ENCODE assay signal across 17 cellular contexts in the genomic region with DNA sequence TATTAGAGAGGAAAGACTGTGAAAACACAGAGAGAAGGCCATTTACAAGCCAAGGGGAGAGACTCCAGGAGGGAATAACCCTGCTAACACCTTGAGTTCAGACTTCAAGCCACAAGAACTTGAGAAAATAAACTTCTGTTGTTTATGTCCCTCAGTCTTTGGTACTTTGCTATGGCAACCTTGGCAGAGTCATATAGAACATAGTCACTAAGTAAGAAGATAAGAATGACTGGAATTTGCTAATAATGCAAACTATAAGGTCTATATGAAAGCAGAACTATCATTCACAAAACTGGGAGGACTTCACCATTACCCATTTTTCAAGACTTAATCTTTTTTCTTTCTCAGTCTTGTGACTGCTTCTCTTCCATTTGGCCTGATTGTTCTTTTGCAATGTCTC.
DNase-seq lines count a peak whose midpoint lies in the region; ATAC-seq and TF ChIP-seq lines count a peak whose summit lies in the region.
"Had no signal": no experiment of that assay in that cellular context is flagged by ENCODE, and none has a peak within 500 bp of the region (broad histone marks: within the 10 kb centered on the region; RNA-seq: fewer than 3 reads in every experiment).

No MANE protein-coding gene starts in this region.

- H3K27ac Mint-ChIP-seq in nephron progenitor cell, result peak overlapping the region; percentile 2
- H3K27ac Mint-ChIP-seq: activated CD4-positive, alpha-beta T cell treated with anti-CD3 and anti-CD28 coated beads for 36 hours; GM23338; naive thymus-derived CD8-positive, alpha-beta T cell had no signal

- H3K18ac ChIP-seq in IMR-90 (ENCODE audit: low read depth, low read length), result peak overlapping the region; percentile 7; the same call in 1 of the 2 replicates

- H2AK5ac ChIP-seq in IMR-90 (ENCODE audit: low read depth, low read length), result no peak overlapping the region

- peak overlapping the region; percentile 69; the same call in 1 of the 2 replicates for H4K91ac ChIP-seq in IMR-90 (ENCODE audit: insufficient read depth, low read depth, low read length)

- H3K4me3 Mint-ChIP-seq in nephron progenitor cell, result no peak overlapping the region
- H3K4me3 Mint-ChIP-seq: activated CD4-positive, alpha-beta T cell treated with anti-CD3 and anti-CD28 coated beads for 36 hours; GM23338; naive thymus-derived CD8-positive, alpha-beta T cell had no signal

- 0 out of 4 replicates have a peak overlapping the region, but pooled peaks have one; percentile 1 to 29 for H4K8ac ChIP-seq in IMR-90 (ENCODE audit: low read depth in 2 of 2, low read length in 2 of 2)

- peak overlapping the region; percentile 20 for H2BK20ac ChIP-seq in IMR-90 (ENCODE audit: low read depth, low read length)

- ATAC-seq in IMR-90 (ENCODE audit: low read depth), result peak; percentile 91
- ATAC-seq: activated CD4-positive, alpha-beta T cell treated with anti-CD3 and anti-CD28 coated beads for 36 hours; GM23338; naive thymus-derived CD8-positive, alpha-beta T cell had no signal

- peak overlapping the region; percentile 4; the same call in 1 of the 2 replicates for H3K23ac ChIP-seq in IMR-90 (ENCODE audit: low read depth, low read length)

- intact Hi-C loops in IMR-90 (cut with micrococcal nuclease), result no loop called here

- H3K4me2 ChIP-seq in IMR-90 (ENCODE audit: low read depth, low read length), result no peak overlapping the region
- H3K4me2 ChIP-seq: BLaER1 treated with 17β-estradiol and CSF1 and Interleukin-3, amounts not matched to agents 10 nM and 100 nM; GM23338 had no signal

- in situ Hi-C loops in IMR-90 (cut with MboI; ENCODE audit: low sequenced_read_pairs), result no loop called here

- no peaks in the 10 kb centered on the region for H4K20me1 ChIP-seq in IMR-90 (ENCODE audit: insufficient read depth, low read length)
- H4K20me1 ChIP-seq: BLaER1 treated with 17β-estradiol and CSF1 and Interleukin-3, amounts not matched to agents 10 nM and 100 nM had no signal

- TF ChIP-seq CTCF in BJ (IDR thresholded peaks at IDR 0.05; ENCODE audit: insufficient read depth, low read depth, low read length), result no peak
- TF ChIP-seq CTCF in IMR-90 (conservative IDR thresholded peaks at IDR 0.05; ENCODE audit: low read depth, low read length), result no peak
- TF ChIP-seq CTCF in epithelial cell of esophagus (IDR thresholded peaks at IDR 0.05; ENCODE audit: insufficient read depth, low read depth, low read length, missing control alignments), result no peak
- TF ChIP-seq CTCF in nephron progenitor cell (IDR thresholded peaks at IDR 0.05), result no peak

- no peak overlapping the region for H3K4ac ChIP-seq in IMR-90 (ENCODE audit: low read depth, low read length)

- no peaks in the 10 kb centered on the region for H3K36me3 ChIP-seq in BJ (ENCODE audit: control insufficient read depth, insufficient read depth, low read length)
- no peaks in the 10 kb centered on the region for H3K36me3 ChIP-seq in IMR-90 (ENCODE audit: control insufficient read depth, insufficient read depth, low read length)
- H3K36me3 ChIP-seq: BLaER1 treated with 17β-estradiol and CSF1 and Interleukin-3, amounts not matched to agents 10 nM and 100 nM; colonic mucosa had no signal

- peaks cover 1% of the 10 kb centered on the region; the same call in 1 of the 2 replicates for H3K4me1 ChIP-seq in IMR-90 (ENCODE audit: control insufficient read depth, insufficient read depth, low read length)
- H3K4me1 ChIP-seq: BLaER1 treated with 17β-estradiol and CSF1 and Interleukin-3, amounts not matched to agents 10 nM and 100 nM; colonic mucosa had no signal

- no peak overlapping the region for H3K56ac ChIP-seq in IMR-90 (ENCODE audit: extremely low read depth, insufficient read depth, low read length)

- no peak for TF ChIP-seq RAD21 in IMR-90 (IDR thresholded peaks at IDR 0.05; ENCODE audit: low read length)

- 0 out of 3 replicates have a peak overlapping the region, but pooled peaks have one; percentile 24 for H2BK15ac ChIP-seq in IMR-90 (ENCODE audit: low read depth, low read length)

- peak overlapping the region; percentile 32 for H2BK120ac ChIP-seq in IMR-90 (ENCODE audit: low read depth, low read length)

- H3K9me3 Mint-ChIP-seq in nephron progenitor cell, result peaks cover 13% of the 10 kb centered on the region

- no peaks in the 10 kb centered on the region for H3K9me1 ChIP-seq in IMR-90 (ENCODE audit: insufficient read depth, low read length)

- H2AK9ac ChIP-seq in IMR-90 (replicated peaks; ENCODE audit: low read depth, low read length, poor library complexity), result no peak overlapping the region

- H3K4me3 ChIP-seq in BJ (ENCODE audit: low read depth, low read length), result no peak overlapping the region
- no peak overlapping the region for H3K4me3 ChIP-seq in IMR-90 (ENCODE audit: insufficient read depth, low read depth, low read length)
- H3K4me3 ChIP-seq in epithelial cell of esophagus (ENCODE audit: low read length), result no peak overlapping the region
- H3K4me3 ChIP-seq: BLaER1 treated with 17β-estradiol and CSF1 and Interleukin-3, amounts not matched to agents 10 nM and 100 nM; colonic mucosa; GM23338 had no signal

- H3K27me3 Mint-ChIP-seq in nephron progenitor cell (ENCODE audit: low read depth, poor library complexity), result peaks cover 4% of the 10 kb centered on the region
- H3K27me3 Mint-ChIP-seq: activated CD4-positive, alpha-beta T cell treated with anti-CD3 and anti-CD28 coated beads for 36 hours; naive thymus-derived CD8-positive, alpha-beta T cell had no signal

- POLR2A ChIA-PET in BJ (lab: Charles Lee), result no interaction called here
- POLR2A ChIA-PET in IMR-90 (lab: Charles Lee; ENCODE audit: unreplicated experiment), result no interaction called here

- H3K27ac ChIP-seq in IMR-90 (ENCODE audit: insufficient read depth, low read length), result no peak overlapping the region
- H3K27ac ChIP-seq: BLaER1 treated with 17β-estradiol and CSF1 and Interleukin-3, amounts not matched to agents 10 nM and 100 nM; colonic mucosa had no signal

- no peaks in the 10 kb centered on the region for H3K4me1 Mint-ChIP-seq in nephron progenitor cell
- H3K4me1 Mint-ChIP-seq: activated CD4-positive, alpha-beta T cell treated with anti-CD3 and anti-CD28 coated beads for 36 hours; GM23338; naive thymus-derived CD8-positive, alpha-beta T cell had no signal

- TF ChIP-seq POLR2A in IMR-90 (IDR thresholded peaks at IDR 0.05; ENCODE audit: low read depth, low read length), result no peak

- H4K5ac ChIP-seq in IMR-90 (ENCODE audit: low read depth, low read length), result no peak overlapping the region

- DNase-seq in BJ (ENCODE audit: low read depth), result peak; percentile 44
- DNase-seq in IMR-90, result peak; percentile 91
- peak; percentile 17 for DNase-seq in epithelial cell of esophagus (ENCODE audit: low read depth)
- DNase-seq in nephron progenitor cell, result no peak
- no peak for DNase-seq in activated T-cell treated with anti-CD3 and anti-CD28 coated beads, Interleukin-2, amount 50 U/mL, for 48 hours
- no peak for DNase-seq in activated naive CD4-positive, alpha-beta T cell treated with anti-CD3 and anti-CD28 coated beads, Interleukin-2, amount 50 U/mL, for 16 hours
- DNase-seq in NCI-H1092 treated with DMSO at 0.1 percent for 48 hours (lab: John Stamatoyannopoulos, UW), result no peak
- no peak for DNase-seq in activated gamma-delta T cell treated with Interleukin-2 at 50 U/mL for 16 hours
- DNase-seq: activated CD4-positive, alpha-beta T cell treated with anti-CD3 and anti-CD28 coated beads for 36 hours; colonic mucosa; naive thymus-derived CD8-positive, alpha-beta T cell; NCI-H187; SIG-M5; substantia nigra; T-helper 9 cell had no signal

- dilution Hi-C loops in IMR-90 (cut with HindIII; ENCODE audit: low sequenced_read_pairs, unreplicated experiment), result no loop called here

- H3K36me3 Mint-ChIP-seq in nephron progenitor cell (ENCODE audit: low read depth), result no peaks in the 10 kb centered on the region
- H3K36me3 Mint-ChIP-seq: naive thymus-derived CD8-positive, alpha-beta T cell had no signal

- BruUV-seq in IMR-90 (replicated peaks; lab: Mats Ljungman, UMichigan), result no TSS peak

- peaks cover 3% of the 10 kb centered on the region; the same call in 1 of the 2 replicates for H3K9me3 ChIP-seq in IMR-90 (ENCODE audit: control insufficient read depth, insufficient read depth, low read length)
- H3K9me3 ChIP-seq: colonic mucosa had no signal

- H2AFZ ChIP-seq in IMR-90 (replicated peaks; ENCODE audit: low read length, poor library complexity), result no peak overlapping the region
- H2AFZ ChIP-seq: GM23338 had no signal

- CTCF ChIA-PET in BJ (lab: Yijun Ruan, JAX) (no interaction called here), IMR-90 (lab: Yijun Ruan, JAX) (no interaction called here)

- H3K9ac ChIP-seq in IMR-90 (ENCODE audit: low read depth, low read length), result no peak overlapping the region
- H3K9ac ChIP-seq: BLaER1 treated with 17β-estradiol and CSF1 and Interleukin-3, amounts not matched to agents 10 nM and 100 nM had no signal

- no peaks in the 10 kb centered on the region for H3K79me1 ChIP-seq in IMR-90 (ENCODE audit: low read depth in 1 of 2, low read length in 2 of 2)

- H2BK5ac ChIP-seq in IMR-90 (ENCODE audit: low read depth, low read length, poor library complexity, severe bottlenecking), result peak overlapping the region; percentile 21

- no peaks in the 10 kb centered on the region for H3K27me3 ChIP-seq in BJ (ENCODE audit: control insufficient read depth, insufficient read depth, low read length)
- H3K27me3 ChIP-seq in IMR-90 (ENCODE audit: control insufficient read depth, insufficient read depth, low read length), result no peaks in the 10 kb centered on the region
- H3K27me3 ChIP-seq: BLaER1 treated with 17β-estradiol and CSF1 and Interleukin-3, amounts not matched to agents 10 nM and 100 nM; colonic mucosa had no signal

- H3K14ac ChIP-seq in IMR-90 (replicated peaks; ENCODE audit: low read depth, low read length), result no peak overlapping the region

TF ChIP-seq in IMR-90, 13 proteins besides CTCF, POLR2A, EP300 and RAD21:
- peak; percentile 41; the same call in 1 of the 2 replicates for TF ChIP-seq FOS (IDR thresholded peaks at IDR 0.05; ENCODE audit: low read depth, low read length)
- no peak for TF ChIP-seq BHLHE40 (IDR thresholded peaks at IDR 0.05; ENCODE audit: low read depth, low read length)
- TF ChIP-seq RCOR1 (IDR thresholded peaks at IDR 0.05; ENCODE audit: insufficient replicate concordance, low read length), result peak; percentile 67
- peak; percentile 50; the same call in 1 of the 2 replicates for TF ChIP-seq MAFK (IDR thresholded peaks at IDR 0.05; ENCODE audit: low read depth, low read length)
- no peak for TF ChIP-seq CHD1 (IDR thresholded peaks at IDR 0.05; ENCODE audit: low read depth, low read length)
- TF ChIP-seq SMC3 (IDR thresholded peaks at IDR 0.05; ENCODE audit: low read depth, low read length), result no peak
- TF ChIP-seq MAZ (IDR thresholded peaks at IDR 0.05; ENCODE audit: borderline replicate concordance, low read depth, low read length), result no peak
- TF ChIP-seq, protein P1, sequence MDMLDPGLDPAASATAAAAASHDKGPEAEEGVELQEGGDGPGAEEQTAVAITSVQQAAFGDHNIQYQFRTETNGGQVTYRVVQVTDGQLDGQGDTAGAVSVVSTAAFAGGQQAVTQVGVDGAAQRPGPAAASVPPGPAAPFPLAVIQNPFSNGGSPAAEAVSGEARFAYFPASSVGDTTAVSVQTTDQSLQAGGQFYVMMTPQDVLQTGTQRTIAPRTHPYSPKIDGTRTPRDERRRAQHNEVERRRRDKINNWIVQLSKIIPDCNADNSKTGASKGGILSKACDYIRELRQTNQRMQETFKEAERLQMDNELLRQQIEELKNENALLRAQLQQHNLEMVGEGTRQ (IDR thresholded peaks at IDR 0.05; ENCODE audit: low read depth, low read length), result no peak

Comparison
In these comparisons a context has a peak if more than half of its experiments do, and no peak if none do; other contexts are left out.
1. DNase-seq: peak in BJ (single experiment), IMR-90 (single experiment) and epithelial cell of esophagus (single experiment); none in nephron progenitor cell (single experiment), activated T-cell treated with anti-CD3 and anti-CD28 coated beads, Interleukin-2, amount 50 U/mL, for 48 hours (0 of 2), activated naive CD4-positive, alpha-beta T cell treated with anti-CD3 and anti-CD28 coated beads, Interleukin-2, amount 50 U/mL, for 16 hours (single experiment), NCI-H1092 treated with DMSO at 0.1 percent for 48 hours (single experiment) and activated gamma-delta T cell treated with Interleukin-2 at 50 U/mL for 16 hours (single experiment).